ENCODE assay signal across 8 cellular contexts in the genomic region with DNA sequence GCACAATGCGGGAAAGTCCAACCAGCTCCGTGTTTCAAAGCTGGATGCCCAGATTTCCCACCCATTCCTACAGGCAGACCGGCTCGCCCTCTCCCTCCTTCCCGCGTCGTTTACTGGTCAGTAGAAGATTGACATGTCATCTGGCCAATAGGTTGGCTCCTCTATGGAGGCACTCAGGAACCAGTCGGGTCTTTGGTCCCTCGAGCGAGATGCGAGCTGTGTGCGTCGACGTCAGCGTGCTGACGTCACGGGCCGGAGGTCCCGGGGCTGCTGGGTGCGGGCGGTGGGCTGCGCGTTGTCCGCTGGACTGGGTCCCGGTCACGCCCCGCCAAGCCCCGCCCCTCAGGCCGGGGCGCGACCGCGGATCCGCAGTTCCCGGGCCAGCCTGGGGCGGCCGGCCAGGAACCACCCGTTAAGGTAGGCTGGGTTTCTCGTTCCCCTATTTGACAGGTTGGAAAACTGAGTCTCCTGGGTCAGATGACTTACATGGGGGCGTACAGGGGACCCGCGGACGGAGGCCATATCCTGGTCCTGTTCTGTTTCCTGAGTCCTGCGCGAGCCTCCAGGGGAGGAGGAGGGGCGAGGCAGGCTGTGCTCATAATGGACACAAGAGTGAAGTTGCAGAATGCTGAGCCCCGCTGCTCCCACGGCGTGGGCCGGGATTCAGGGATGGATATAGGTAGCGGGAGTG. TPM values are rescaled to one million over a fixed set of nuclear protein-coding genes. Genes with fewer than 3 reads are reported as not detected.
DNase-seq lines count a peak whose midpoint lies in the region; ATAC-seq, FAIRE-seq and TF ChIP-seq lines count a peak whose summit lies in the region.

A gene with protein sequence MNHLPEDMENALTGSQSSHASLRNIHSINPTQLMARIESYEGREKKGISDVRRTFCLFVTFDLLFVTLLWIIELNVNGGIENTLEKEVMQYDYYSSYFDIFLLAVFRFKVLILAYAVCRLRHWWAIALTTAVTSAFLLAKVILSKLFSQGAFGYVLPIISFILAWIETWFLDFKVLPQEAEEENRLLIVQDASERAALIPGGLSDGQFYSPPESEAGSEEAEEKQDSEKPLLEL (plus strand): TSS at position 242 of the 691 bp plus-strand sequence. CDS start 29,260 bp downstream, outside the sequence.

- H3K4me3 ChIP-seq in AG04450 (ENCODE audit: low read depth, low read length) (peak within 1 kb of the TSS; percentile 84), WI38 (ENCODE audit: low read depth, low read length) (peak within 1 kb of the TSS; percentile 93), bronchial epithelial cell (ENCODE audit: low read depth, low read length) (peak within 1 kb of the TSS; percentile 87), small intestine (ENCODE audit: low read depth in 1 of 2, low read length in 2 of 2) (peak within 1 kb of the TSS; percentile 69 to 81)

- FAIRE-seq in bronchial epithelial cell (lab: Jason Lieb, UNC): peak; percentile 7
- no peak for FAIRE-seq in small intestine (lab: Jason Lieb, UNC)

- ATAC-seq in GM18907 (IDR thresholded peaks at IDR 0.05; ENCODE audit: unreplicated experiment) (peak; percentile 99), HG03159 (IDR thresholded peaks at IDR 0.05; ENCODE audit: unreplicated experiment) (peak; percentile 98)

- H3K9me3 ChIP-seq in AG04450 (ENCODE audit: control insufficient read depth, insufficient read depth, low read length) (no peaks in the 10 kb centered on the region), small intestine (ENCODE audit: control insufficient read depth, low read depth) (no peaks in the 10 kb centered on the region)

- H3K27ac ChIP-seq in AG04450 (ENCODE audit: low read depth, low read length): peak within 1 kb of the TSS; percentile 84
- H3K27ac ChIP-seq in small intestine (ENCODE audit: low read depth in 1 of 2, low read length in 1 of 2): peak within 1 kb of the TSS; percentile 74 to 92

- H3K4me1 ChIP-seq in small intestine (ENCODE audit: control insufficient read depth in 2 of 2, insufficient read depth in 1 of 2, low read depth in 1 of 2, low read length in 1 of 2): peaks cover 0 to 4% of the 10 kb centered on the region in 2 donors

- 0% methylated on average over 47 to 51 of the region's 51 CpGs for WGBS in small intestine, 3 donors

- H3K36me3 ChIP-seq in bronchial epithelial cell (ENCODE audit: control insufficient read depth, insufficient read depth, low read length) (no peaks in the 10 kb centered on the region), small intestine (ENCODE audit: control insufficient read depth in 2 of 2, insufficient read depth in 2 of 2, low read length in 2 of 2) (no peaks in the 10 kb centered on the region)

- no peaks in the 10 kb centered on the region for H3K27me3 ChIP-seq in AG04450 (ENCODE audit: control insufficient read depth, insufficient read depth, low read length)
- H3K27me3 ChIP-seq in bronchial epithelial cell (ENCODE audit: control insufficient read depth, insufficient read depth, low read length): no peaks in the 10 kb centered on the region
- H3K27me3 ChIP-seq in small intestine (ENCODE audit: control insufficient read depth in 2 of 2, insufficient read depth in 2 of 2, low read length in 2 of 2): no peaks in the 10 kb centered on the region

- no peak for TF ChIP-seq CTCF in AG04450 (IDR thresholded peaks at IDR 0.05; ENCODE audit: low read depth, low read length)
- TF ChIP-seq CTCF in WI38 (IDR thresholded peaks at IDR 0.05; ENCODE audit: low read depth, low read length): no peak
- TF ChIP-seq CTCF in bronchial epithelial cell (IDR thresholded peaks at IDR 0.05; ENCODE audit: insufficient read depth, low read length, severe bottlenecking): no peak

- CTCF ChIA-PET in AG04450 (lab: Charles Lee): interaction anchor here (0.6 to 1.8 kb wide), 6 partner anchors 20 to 192 kb away, joined by 3 to 23 read pairs (median 6); no protein-coding TSS in a partner anchor

- POLR2A ChIA-PET in AG04450 (lab: Yijun Ruan, JAX): interaction anchor here (0.8 to 1.2 kb wide), 3 partner anchors 9 to 19 kb away, joined by 3 to 6 read pairs (median 3); no protein-coding TSS in a partner anchor

- peak; percentile 100 for DNase-seq in AG04450 (ENCODE audit: low read depth, low spot score)
- DNase-seq in NCI-H2227 treated with DMSO at 0.1 percent for 48 hours (lab: John Stamatoyannopoulos, UW): peak; percentile 96
- DNase-seq in bronchial epithelial cell (ENCODE audit: low read depth): peak; percentile 99
- DNase-seq in iPS-NIHi11 (ENCODE audit: low spot score): peak; percentile 99
- peak; percentile 100 for DNase-seq in small intestine

RNA-seq across cellular contexts. Expression of the gene that starts here (rescaled TPM):
- polyA plus RNA-seq in AG04450 (2011; rRNA removed) (63.8 and 93.4 TPM in 2 replicates), small intestine (10 to 100 TPM; 29.5 to 39.4 (median 34.2) TPM)
- polyA minus RNA-seq in AG04450 (2011; rRNA and poly(A)+ RNA removed): 24.4 and 32.7 TPM in 2 replicates
- 29.4 and 35.0 TPM in 2 replicates for total RNA-seq in bronchial epithelial cell

Comparison
In these comparisons a context has a peak if more than half of its experiments do, and no peak if none do; other contexts are left out.
1. Peak in every context shown above with its lines: DNase-seq, ATAC-seq, H3K4me3 ChIP-seq and H3K27ac ChIP-seq.